Comparison of ENCODE assay signal across 1 cellular context in genomic region chr3:27115352-27115751, GRCh38.
TF ChIP-seq lines count a peak whose summit lies in the region.

No MANE protein-coding gene starts in this region.

TF ChIP-seq in HepG2, 621 proteins besides CTCF, POLR2A, EP300 and RAD21 (continued from another document):
- TF ChIP-seq PAXIP1 (CRISPR knock-in tag; conservative IDR thresholded peaks at IDR 0.05) (peak; percentile 38; the same call in 1 of the 2 replicates), KAT2B (IDR thresholded peaks at IDR 0.05; ENCODE audit: borderline replicate concordance, low read depth, low read length) (no peak), ZSCAN20 (CRISPR knock-in tag; IDR thresholded peaks at IDR 0.05; ENCODE audit: borderline replicate concordance) (peak; percentile 84; the same call in 1 of the 2 replicates), ETV6 (CRISPR knock-in tag; conservative IDR thresholded peaks at IDR 0.05) (no peak), PHF21A (CRISPR knock-in tag; IDR thresholded peaks at IDR 0.05) (no peak), RFXAP (CRISPR knock-in tag; IDR thresholded peaks at IDR 0.05; ENCODE audit: borderline replicate concordance) (no peak), GATAD2A (CRISPR knock-in tag; IDR thresholded peaks at IDR 0.05) (peak; percentile 31; the same call in 1 of the 2 replicates), SOX13 (IDR thresholded peaks at IDR 0.05) (no peak), SOX13 (CRISPR knock-in tag; conservative IDR thresholded peaks at IDR 0.05 in 1 of 2, IDR thresholded peaks at IDR 0.05 in 1 of 2) (peak in 1 of 2 experiments; percentile 51; a peak in 2 of 4 replicates), ZNF136 (CRISPR knock-in tag; IDR thresholded peaks at IDR 0.05; ENCODE audit: low read depth) (no peak), FOXA3 (CRISPR knock-in tag; IDR thresholded peaks at IDR 0.05) (0 out of 2 replicates have a peak, but pooled peaks have one; percentile 35), EZH2 (conservative IDR thresholded peaks at IDR 0.05; ENCODE audit: low read depth, low read length) (no peak), ZNF253 (CRISPR knock-in tag; IDR thresholded peaks at IDR 0.05; ENCODE audit: borderline replicate concordance) (no peak), HMG20B (CRISPR knock-in tag; conservative IDR thresholded peaks at IDR 0.05) (no peak), ZNF740 (CRISPR knock-in tag; IDR thresholded peaks at IDR 0.05) (no peak), GPN1 (CRISPR knock-in tag; IDR thresholded peaks at IDR 0.05; ENCODE audit: borderline replicate concordance) (no peak), ZNF550 (CRISPR knock-in tag; IDR thresholded peaks at IDR 0.05; ENCODE audit: borderline replicate concordance) (no peak), ZFP37 (CRISPR knock-in tag; IDR thresholded peaks at IDR 0.05; ENCODE audit: borderline replicate concordance) (no peak), ZSCAN29 (CRISPR knock-in tag; conservative IDR thresholded peaks at IDR 0.05) (no peak), KLF9 (CRISPR knock-in tag; IDR thresholded peaks at IDR 0.05; ENCODE audit: low read depth) (no peak), JUN (CRISPR knock-in tag; IDR thresholded peaks at IDR 0.05) (no peak), ZSCAN5A (CRISPR knock-in tag; IDR thresholded peaks at IDR 0.05; ENCODE audit: borderline replicate concordance) (no peak), HNF4A (CRISPR knock-in tag; IDR thresholded peaks at IDR 0.05) (peak; percentile 54), CEBPZ (IDR thresholded peaks at IDR 0.05; ENCODE audit: low read length) (no peak), ZNF557 (CRISPR knock-in tag; IDR thresholded peaks at IDR 0.05) (no peak), ISL2 (CRISPR knock-in tag; IDR thresholded peaks at IDR 0.05) (0 out of 2 replicates have a peak, but pooled peaks have one; percentile 25), CENPT (CRISPR knock-in tag; IDR thresholded peaks at IDR 0.05; ENCODE audit: low read depth) (no peak), NCOR1 (IDR thresholded peaks at IDR 0.05; ENCODE audit: borderline replicate concordance, low read length) (no peak), ZBTB1 (CRISPR knock-in tag; IDR thresholded peaks at IDR 0.05; ENCODE audit: borderline replicate concordance) (no peak), SP2 (CRISPR knock-in tag; IDR thresholded peaks at IDR 0.05) (no peak), TCF7L2 (IDR thresholded peaks at IDR 0.05; ENCODE audit: low read depth, low read length) (no peak), ZNF317 (CRISPR knock-in tag; IDR thresholded peaks at IDR 0.05) (no peak), ZNF562 (CRISPR knock-in tag; IDR thresholded peaks at IDR 0.05; ENCODE audit: borderline replicate concordance) (no peak)
TF ChIP-seq in HepG2: peak in this region for 8.
